In the genomic region with DNA sequence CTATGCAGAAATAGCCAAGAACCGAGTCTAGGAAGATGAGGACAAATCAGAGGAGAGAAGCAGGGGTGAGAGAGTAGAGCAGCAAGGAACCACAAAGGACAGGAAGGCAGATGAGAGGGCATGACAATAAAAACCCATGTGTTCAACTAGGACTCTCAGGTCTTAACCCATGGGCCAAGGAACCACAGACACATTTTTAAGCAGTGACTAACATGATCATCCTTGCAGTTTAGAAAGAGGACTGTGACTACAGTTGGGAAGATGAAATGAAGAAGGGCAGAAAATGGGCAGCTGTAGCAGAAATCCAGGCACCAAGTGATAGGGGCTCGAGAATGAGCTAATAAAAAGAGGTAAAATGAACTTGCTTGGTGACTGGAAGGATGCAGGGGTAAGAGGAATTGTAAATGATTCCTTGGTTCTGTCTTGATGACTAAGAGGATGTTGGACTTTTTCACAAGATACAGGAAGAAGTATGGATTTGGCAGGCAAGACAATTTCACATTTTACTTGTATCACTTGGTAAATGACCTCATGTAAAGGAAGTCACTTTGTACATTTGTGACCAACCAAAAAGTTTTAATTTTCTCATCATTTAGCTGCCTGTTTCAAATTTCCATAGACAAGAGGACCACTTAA, we compare ENCODE assay signal across 15 cellular contexts. TPM values are rescaled to one million over a fixed set of nuclear protein-coding genes. Genes with fewer than 3 reads are reported as not detected.
DNase-seq lines count a peak whose midpoint lies in the region; ATAC-seq and TF ChIP-seq lines count a peak whose summit lies in the region.
"Had no signal": no experiment of that assay in that cellular context is flagged by ENCODE, and none has a peak within 500 bp of the region (broad histone marks: within the 10 kb centered on the region; RNA-seq: fewer than 3 reads in every experiment).

No MANE protein-coding gene starts in this region.

- no CpG with 5 or more reads among the region's 2 CpGs for WGBS in trophoblast cell (ENCODE audit: extremely low coverage, insufficient coverage, insufficient read length)

- no peak overlapping the region for H3K4me2 ChIP-seq in trophoblast cell (ENCODE audit: low read length)

- H3K9me3 Mint-ChIP-seq in stimulated activated naive CD8-positive, alpha-beta T cell treated with anti-CD3 and anti-CD28 coated beads, Interleukin-15, amount 100 ng/mL, for 72 hours: no peaks in the 10 kb centered on the region
- H3K9me3 Mint-ChIP-seq: type B pancreatic cell had no signal

- H3K4me1 ChIP-seq in trophoblast cell (ENCODE audit: control insufficient read depth in 1 of 2, insufficient read depth in 2 of 2, low read length in 2 of 2) (peaks cover 5 to 16% of the 10 kb centered on the region in 2 experiments), SJCRH30 (peaks cover 30% of the 10 kb centered on the region)

- H3K27ac Mint-ChIP-seq in stimulated activated naive CD8-positive, alpha-beta T cell treated with anti-CD3 and anti-CD28 coated beads, Interleukin-15, amount 100 ng/mL, for 72 hours: no peak overlapping the region
- H3K27ac Mint-ChIP-seq: type B pancreatic cell had no signal

- H3K27me3 Mint-ChIP-seq in stimulated activated naive CD8-positive, alpha-beta T cell treated with anti-CD3 and anti-CD28 coated beads, Interleukin-15, amount 100 ng/mL, for 72 hours: no peaks in the 10 kb centered on the region
- H3K27me3 Mint-ChIP-seq: type B pancreatic cell had no signal

- peak; percentile 70 for ATAC-seq in stimulated activated naive CD8-positive, alpha-beta T cell treated with anti-CD3 and anti-CD28 coated beads, Interleukin-15, Interleukin-2, amounts not matched to agents 100 U/mL and 50 U/mL, for 24 hours
- ATAC-seq in stimulated activated naive CD8-positive, alpha-beta T cell treated with anti-CD3 and anti-CD28 coated beads, Interleukin-15, amount 100 ng/mL, for 72 hours: no peak

- no peak overlapping the region for H3K9ac ChIP-seq in trophoblast cell (ENCODE audit: low read length)

- H3K79me1 ChIP-seq in trophoblast cell (ENCODE audit: low read length): no peaks in the 10 kb centered on the region

- H3K27me3 ChIP-seq in trophoblast cell (ENCODE audit: insufficient read depth, low read length) (no peaks in the 10 kb centered on the region), SJCRH30 (no peaks in the 10 kb centered on the region)

- no peak overlapping the region for H2BK5ac ChIP-seq in trophoblast cell (ENCODE audit: low read depth, low read length, poor library complexity)

- no peak overlapping the region for H3K18ac ChIP-seq in trophoblast cell (ENCODE audit: low read length)

- no peak overlapping the region for H2BK12ac ChIP-seq in trophoblast cell (ENCODE audit: low read length)

- no peak overlapping the region for H3K4me3 Mint-ChIP-seq in stimulated activated naive CD8-positive, alpha-beta T cell treated with anti-CD3 and anti-CD28 coated beads, Interleukin-15, amount 100 ng/mL, for 72 hours
- H3K4me3 Mint-ChIP-seq: type B pancreatic cell had no signal

- H3K4ac ChIP-seq in trophoblast cell (ENCODE audit: low read depth, low read length): no peak overlapping the region

- no peak overlapping the region for H4K12ac ChIP-seq in trophoblast cell (ENCODE audit: low read depth, low read length)

- H3K79me2 ChIP-seq in trophoblast cell (ENCODE audit: control insufficient read depth, insufficient read depth, low read length, poor library complexity): no peaks in the 10 kb centered on the region

- TF ChIP-seq CTCF in fibroblast of pulmonary artery (IDR thresholded peaks at IDR 0.05; ENCODE audit: low read length, missing control alignments): no peak

- H3K4me1 Mint-ChIP-seq in stimulated activated naive CD8-positive, alpha-beta T cell treated with anti-CD3 and anti-CD28 coated beads, Interleukin-15, amount 100 ng/mL, for 72 hours: peaks cover 68% of the 10 kb centered on the region

- H3K36me3 ChIP-seq in trophoblast cell (ENCODE audit: control insufficient read depth in 1 of 2, insufficient read depth in 2 of 2, low read length in 2 of 2) (no peaks in the 10 kb centered on the region), SJCRH30 (no peaks in the 10 kb centered on the region)

- no peak overlapping the region for H3K14ac ChIP-seq in trophoblast cell (ENCODE audit: low read length)

- no peak overlapping the region for H2BK120ac ChIP-seq in trophoblast cell (ENCODE audit: insufficient read depth, low read length, poor library complexity)

- no peak overlapping the region for H4K91ac ChIP-seq in trophoblast cell (ENCODE audit: low read depth, low read length)

- H3K27ac ChIP-seq in trophoblast cell (ENCODE audit: low read depth, low read length) (no peak overlapping the region), SJCRH30 (no peak overlapping the region)

- H3K4me3 ChIP-seq in fibroblast of pulmonary artery (replicated peaks; ENCODE audit: low read depth, low read length) (no peak overlapping the region), trophoblast cell (ENCODE audit: low read depth, low read length) (no peak overlapping the region), SJCRH30 (no peak overlapping the region)

- H4K8ac ChIP-seq in trophoblast cell (ENCODE audit: low read depth, low read length): no peak overlapping the region

- no peak overlapping the region for H2AFZ ChIP-seq in trophoblast cell (ENCODE audit: insufficient read depth, low read length, poor library complexity)

- no peaks in the 10 kb centered on the region for H3K9me3 ChIP-seq in trophoblast cell (ENCODE audit: insufficient read depth, low read depth, low read length)
- H3K9me3 ChIP-seq in SJCRH30 (replicated peaks): no peaks in the 10 kb centered on the region

- DNase-seq in stimulated activated naive CD8-positive, alpha-beta T cell treated with anti-CD3 and anti-CD28 coated beads, Interleukin-15, Interleukin-2, amounts not matched to agents 100 U/mL and 50 U/mL, for 24 hours: no peak
- no peak for DNase-seq in stimulated activated naive CD8-positive, alpha-beta T cell treated with anti-CD3 and anti-CD28 coated beads, Interleukin-15, amount 100 ng/mL, for 72 hours
- DNase-seq in SW480 (ENCODE audit: low spot score) (peak; percentile 14), fibroblast of pulmonary artery (ENCODE audit: low read depth) (peak; percentile 34), ecto neural progenitor cell (ENCODE audit: low spot score) (no peak), trophoblast cell (no peak), SJCRH30 (no peak)
- DNase-seq in stimulated activated CD4-positive, alpha-beta T cell treated with anti-CD3 and anti-CD28 coated beads, Interleukin-1b, Interleukin-23, amount 100 ng/mL, for 48 hours: no peak
- DNase-seq: COR-L47; kidney glomerular epithelial cell; NCI-H1417 treated with DMSO at 0.1 percent for 48 hours; NCI-H446 treated with DMSO at 0.1 percent for 48 hours; occipital lobe; stimulated activated CD4-positive, alpha-beta T cell treated with anti-CD3 and anti-CD28 coated beads, Interleukin-4, amount 100 ng/mL, for 1 hour had no signal

- H2AK5ac ChIP-seq in trophoblast cell (ENCODE audit: low read length): no peak overlapping the region

- no peak overlapping the region for H3K23ac ChIP-seq in trophoblast cell (ENCODE audit: low read length)

RNA-seq across cellular contexts. Expression of a gene that starts 22.8 kb away (rescaled TPM):
- 12.3 and 14.2 TPM in 2 replicates for polyA plus RNA-seq in trophoblast cell (2013)
- total RNA-seq in SJCRH30 (2014; rRNA removed; shearing (Covaris generic)): 13.4 and 14.7 TPM in 2 replicates

Comparison
In these comparisons a context has a peak if more than half of its experiments do, and no peak if none do; other contexts are left out.
1. DNase-seq: peak in SW480 (single experiment) and fibroblast of pulmonary artery (single experiment); none in stimulated activated naive CD8-positive, alpha-beta T cell treated with anti-CD3 and anti-CD28 coated beads, Interleukin-15, Interleukin-2, amounts not matched to agents 100 U/mL and 50 U/mL, for 24 hours (single experiment), stimulated activated naive CD8-positive, alpha-beta T cell treated with anti-CD3 and anti-CD28 coated beads, Interleukin-15, amount 100 ng/mL, for 72 hours (0 of 2), stimulated activated CD4-positive, alpha-beta T cell treated with anti-CD3 and anti-CD28 coated beads, Interleukin-1b, Interleukin-23, amount 100 ng/mL, for 48 hours (single experiment), ecto neural progenitor cell (single experiment), trophoblast cell (0 of 2) and SJCRH30 (0 of 2).